ENCODE assay signal across 8 cellular contexts in the genomic region with DNA sequence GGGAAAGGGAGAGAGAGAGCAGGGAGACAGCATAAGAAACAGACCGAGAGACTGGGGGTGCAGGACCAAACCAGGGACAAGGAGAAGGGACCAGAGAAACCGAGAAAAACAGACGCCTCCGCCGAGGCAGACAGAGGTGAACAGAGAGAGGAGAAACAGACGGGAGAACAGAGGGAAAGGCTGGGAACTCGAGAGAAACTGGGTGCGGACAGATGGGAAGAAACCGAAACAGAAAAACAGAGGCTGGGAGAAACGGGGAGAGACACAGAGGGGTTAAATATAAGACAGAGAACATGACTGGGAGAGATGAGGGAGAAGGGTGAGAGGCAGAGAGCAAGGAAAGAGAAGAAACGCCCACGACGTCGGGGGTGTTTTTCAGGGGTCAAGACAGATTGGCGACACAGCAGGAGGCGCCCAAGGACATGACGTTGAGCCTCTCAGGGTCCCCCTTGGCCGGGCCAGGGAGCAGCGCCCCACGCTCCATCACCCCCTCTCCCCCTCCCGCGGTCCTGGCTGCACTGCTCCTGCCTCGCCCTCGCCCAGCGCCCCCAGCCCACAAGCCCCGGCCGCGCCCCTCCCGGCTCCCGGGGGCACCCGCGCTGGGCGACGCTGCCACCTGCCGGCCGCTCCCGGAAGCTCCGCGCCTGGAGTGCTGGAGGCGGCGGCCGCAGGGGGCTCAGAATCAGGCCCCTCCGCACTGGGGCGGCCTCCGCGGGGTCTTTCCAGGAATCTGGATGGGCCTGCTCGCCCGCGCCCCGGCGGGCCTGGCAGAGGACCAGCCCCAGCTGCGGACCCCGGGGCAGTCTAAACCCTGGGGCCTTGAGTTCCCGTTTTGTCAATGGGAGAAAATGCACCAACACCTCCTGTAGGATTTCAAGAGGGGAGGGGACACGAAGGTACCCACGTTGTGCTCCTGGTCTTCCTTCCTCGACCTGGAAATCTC. TPM values are rescaled to one million over a fixed set of nuclear protein-coding genes. Genes with fewer than 3 reads are reported as not detected.
DNase-seq lines count a peak whose midpoint lies in the region; ATAC-seq, FAIRE-seq and TF ChIP-seq lines count a peak whose summit lies in the region.

No MANE protein-coding gene starts in this region.

- POLR2A ChIA-PET in activated CD4-positive, alpha-beta T cell treated with anti-CD3 and anti-CD28 coated beads for 36 hours (lab: Charles Lee), result no interaction called here

- TF ChIP-seq POLR2A in right lobe of liver (IDR thresholded peaks at IDR 0.05), result no peak

- peak; percentile 62 for DNase-seq in DMS53 (lab: John Stamatoyannopoulos, UW)
- peak; percentile 74 for DNase-seq in activated CD4-positive, alpha-beta T cell treated with anti-CD3 and anti-CD28 coated beads for 36 hours
- DNase-seq in coronary artery (ENCODE audit: low spot score), result peak; percentile 82
- peak; percentile 60 to 73 (median 68) for DNase-seq in right lobe of liver
- peak; percentile 7 to 34 (median 32) for DNase-seq in stimulated activated CD4-positive, alpha-beta T cell treated with anti-CD3 and anti-CD28 coated beads, TNF-alpha, amount 100 ng/mL, for 4 hours (ENCODE audit: low read depth in 3 of 3)
- no peak for DNase-seq in RCC 7860 (ENCODE audit: low spot score)

- H3K4me1 ChIP-seq in right lobe of liver, result peaks cover 0 to 32% (median 3%) of the 10 kb centered on the region in 4 donors

- no peaks in the 10 kb centered on the region for H3K9me3 ChIP-seq in right lobe of liver

- FAIRE-seq in RCC 7860 (lab: Jason Lieb, UNC), result no peak

- peak; percentile 42 for ATAC-seq in activated CD4-positive, alpha-beta T cell treated with anti-CD3 and anti-CD28 coated beads for 36 hours
- ATAC-seq in right lobe of liver, result peak; percentile 47 to 69 (median 58)
- no peak for ATAC-seq in HG03460 (IDR thresholded peaks at IDR 0.05; ENCODE audit: unreplicated experiment)

- H3K4me3 ChIP-seq in coronary artery, result peak overlapping the region; percentile 85
- peak overlapping the region; percentile 40 to 60 (median 59) for H3K4me3 ChIP-seq in right lobe of liver

- H3K4me3 Mint-ChIP-seq in activated CD4-positive, alpha-beta T cell treated with anti-CD3 and anti-CD28 coated beads for 36 hours, result peak overlapping the region; percentile 54

- H3K27me3 Mint-ChIP-seq in activated CD4-positive, alpha-beta T cell treated with anti-CD3 and anti-CD28 coated beads for 36 hours, result peaks cover 39% of the 10 kb centered on the region

- peaks cover 5% of the 10 kb centered on the region for H3K4me1 Mint-ChIP-seq in activated CD4-positive, alpha-beta T cell treated with anti-CD3 and anti-CD28 coated beads for 36 hours

- H3K36me3 Mint-ChIP-seq in activated CD4-positive, alpha-beta T cell treated with anti-CD3 and anti-CD28 coated beads for 36 hours (ENCODE audit: low read depth), result no peaks in the 10 kb centered on the region

- no peak overlapping the region for H3K27ac Mint-ChIP-seq in activated CD4-positive, alpha-beta T cell treated with anti-CD3 and anti-CD28 coated beads for 36 hours

- H3K36me3 ChIP-seq in right lobe of liver, result no peaks in the 10 kb centered on the region

- intact Hi-C loops in activated CD4-positive, alpha-beta T cell treated with anti-CD3 and anti-CD28 coated beads for 36 hours (cut with DNase I, micrococcal nuclease), result loop anchor here (1.0 to 2.0 kb wide), 3 partner anchors 24 to 178 kb away; partner anchors contain the start of gene PDK2 (in 1 of the 2)
- intact Hi-C loops in right lobe of liver (cut with DNase I), result loop anchor here in 1 of 2 donors (5.0 kb wide), 1 partner anchor 71 kb away; the partner anchor contains the start of gene COL1A1

- 2% methylated on average over 34 of the region's 57 CpGs for WGBS in right lobe of liver (ENCODE audit: insufficient coverage, low coverage, low lambda C conversion rate, missing lambda C conversion rate)

- H3K9me3 Mint-ChIP-seq in activated CD4-positive, alpha-beta T cell treated with anti-CD3 and anti-CD28 coated beads for 36 hours (ENCODE audit: low read depth), result no peaks in the 10 kb centered on the region

- CTCF ChIA-PET in activated CD4-positive, alpha-beta T cell treated with anti-CD3 and anti-CD28 coated beads for 36 hours (lab: Charles Lee), result interaction anchor here (0.6 to 6.1 kb wide), 16 partner anchors 10 to 199 kb away, joined by 3 to 50 read pairs (median 5); partner anchors contain the start of gene COL1A1

- H3K27me3 ChIP-seq in right lobe of liver, result no peaks in the 10 kb centered on the region

- TF ChIP-seq CTCF in LNCAP (IDR thresholded peaks at IDR 0.05) (peak; percentile 97), coronary artery (IDR thresholded peaks at IDR 0.05) (peak; percentile 93), right lobe of liver (IDR thresholded peaks at IDR 0.05) (peak; percentile 83 to 97 (median 88))

- H3K27ac ChIP-seq in coronary artery (peak overlapping the region; percentile 69 to 93), right lobe of liver (peak overlapping the region in 2 of 3 donors; percentile 14 to 25)

RNA-seq across cellular contexts. Expression of gene TMEM92, which starts 1.3 kb away (rescaled TPM):
- under 1 TPM; 0.23 TPM for total RNA-seq in activated CD4-positive, alpha-beta T cell treated with anti-CD3 and anti-CD28 coated beads for 36 hours
- 10 to 100 TPM in 1 of 6 experiments, 1 to 10 TPM in 5; 1.5 to 20.0 (median 8.7) TPM for total RNA-seq in right lobe of liver
